Comparison of ENCODE assay signal across 1 cellular context in genomic region chr10:22133640-22134624, GRCh38.
A peak's percentile ranks its signal among the peaks of the same experiment; 100 is the strongest.
TF ChIP-seq lines count a peak whose summit lies in the region.

No MANE protein-coding gene starts in this region.

TF ChIP-seq in K562, 482 proteins besides CTCF, POLR2A, EP300 and RAD21 (continued from another document and continues in another):
- 0 out of 2 replicates have a peak, but pooled peaks have one; percentile 45 for TF ChIP-seq RHOXF2B (CRISPR knock-in tag; conservative IDR thresholded peaks at IDR 0.05)
- no peak for TF ChIP-seq SREBF2 (CRISPR knock-in tag; IDR thresholded peaks at IDR 0.05)
- TF ChIP-seq ZSCAN32 (CRISPR knock-in tag; IDR thresholded peaks at IDR 0.05), result no peak
- no peak for TF ChIP-seq RBM22 (IDR thresholded peaks at IDR 0.05; ENCODE audit: low read depth, low read length, poor library complexity, severe bottlenecking)
- TF ChIP-seq, protein P1, sequence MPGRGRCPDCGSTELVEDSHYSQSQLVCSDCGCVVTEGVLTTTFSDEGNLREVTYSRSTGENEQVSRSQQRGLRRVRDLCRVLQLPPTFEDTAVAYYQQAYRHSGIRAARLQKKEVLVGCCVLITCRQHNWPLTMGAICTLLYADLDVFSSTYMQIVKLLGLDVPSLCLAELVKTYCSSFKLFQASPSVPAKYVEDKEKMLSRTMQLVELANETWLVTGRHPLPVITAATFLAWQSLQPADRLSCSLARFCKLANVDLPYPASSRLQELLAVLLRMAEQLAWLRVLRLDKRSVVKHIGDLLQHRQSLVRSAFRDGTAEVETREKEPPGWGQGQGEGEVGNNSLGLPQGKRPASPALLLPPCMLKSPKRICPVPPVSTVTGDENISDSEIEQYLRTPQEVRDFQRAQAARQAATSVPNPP (IDR thresholded peaks at IDR 0.05; ENCODE audit: borderline replicate concordance, insufficient read depth, insufficient read length), result no peak
- TF ChIP-seq HDAC8 (tag; IDR thresholded peaks at IDR 0.05), result no peak
- 0 out of 2 replicates have a peak, but pooled peaks have one; percentile 81 for TF ChIP-seq DNMT1 (IDR thresholded peaks at IDR 0.05)
- no peak for TF ChIP-seq ZNF133 (CRISPR knock-in tag; IDR thresholded peaks at IDR 0.05)
- TF ChIP-seq, protein P2, sequence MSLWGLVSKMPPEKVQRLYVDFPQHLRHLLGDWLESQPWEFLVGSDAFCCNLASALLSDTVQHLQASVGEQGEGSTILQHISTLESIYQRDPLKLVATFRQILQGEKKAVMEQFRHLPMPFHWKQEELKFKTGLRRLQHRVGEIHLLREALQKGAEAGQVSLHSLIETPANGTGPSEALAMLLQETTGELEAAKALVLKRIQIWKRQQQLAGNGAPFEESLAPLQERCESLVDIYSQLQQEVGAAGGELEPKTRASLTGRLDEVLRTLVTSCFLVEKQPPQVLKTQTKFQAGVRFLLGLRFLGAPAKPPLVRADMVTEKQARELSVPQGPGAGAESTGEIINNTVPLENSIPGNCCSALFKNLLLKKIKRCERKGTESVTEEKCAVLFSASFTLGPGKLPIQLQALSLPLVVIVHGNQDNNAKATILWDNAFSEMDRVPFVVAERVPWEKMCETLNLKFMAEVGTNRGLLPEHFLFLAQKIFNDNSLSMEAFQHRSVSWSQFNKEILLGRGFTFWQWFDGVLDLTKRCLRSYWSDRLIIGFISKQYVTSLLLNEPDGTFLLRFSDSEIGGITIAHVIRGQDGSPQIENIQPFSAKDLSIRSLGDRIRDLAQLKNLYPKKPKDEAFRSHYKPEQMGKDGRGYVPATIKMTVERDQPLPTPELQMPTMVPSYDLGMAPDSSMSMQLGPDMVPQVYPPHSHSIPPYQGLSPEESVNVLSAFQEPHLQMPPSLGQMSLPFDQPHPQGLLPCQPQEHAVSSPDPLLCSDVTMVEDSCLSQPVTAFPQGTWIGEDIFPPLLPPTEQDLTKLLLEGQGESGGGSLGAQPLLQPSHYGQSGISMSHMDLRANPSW (CRISPR knock-in tag; IDR thresholded peaks at IDR 0.05), result no peak
- no peak for TF ChIP-seq ZNF408 (CRISPR knock-in tag; IDR thresholded peaks at IDR 0.05; ENCODE audit: low read depth)
- TF ChIP-seq HES1 (IDR thresholded peaks at IDR 0.05; ENCODE audit: low read depth), result peak; percentile 81
- 0 out of 2 replicates have a peak, but pooled peaks have one; percentile 12 for TF ChIP-seq ZBTB12 (CRISPR knock-in tag; IDR thresholded peaks at IDR 0.05)
- peak; percentile 5 for TF ChIP-seq HCFC1 (IDR thresholded peaks at IDR 0.05; ENCODE audit: low read depth, low read length)
- no peak for TF ChIP-seq SAFB2 (IDR thresholded peaks at IDR 0.05; ENCODE audit: borderline replicate concordance, low read depth, low read length, severe bottlenecking)
- no peak for TF ChIP-seq DIDO1 (tag; IDR thresholded peaks at IDR 0.05; ENCODE audit: low read depth)
- no peak for TF ChIP-seq PHF8 (IDR thresholded peaks at IDR 0.05; ENCODE audit: borderline replicate concordance, low read length)
- TF ChIP-seq ZBTB17 (CRISPR knock-in tag; IDR thresholded peaks at IDR 0.05), result peak; percentile 54; the same call in 1 of the 2 replicates
- no peak for TF ChIP-seq BRD4 (IDR thresholded peaks at IDR 0.05)
- no peak for TF ChIP-seq IRF1 (CRISPR knock-in tag; IDR thresholded peaks at IDR 0.05; ENCODE audit: borderline replicate concordance)
- peak; percentile 97 for TF ChIP-seq ZEB2 (IDR thresholded peaks at IDR 0.05)
- TF ChIP-seq ZNF217 (CRISPR knock-in tag; IDR thresholded peaks at IDR 0.05), result no peak
- TF ChIP-seq ZNF23 (CRISPR knock-in tag; IDR thresholded peaks at IDR 0.05), result no peak
- peak; percentile 41; the same call in 1 of the 2 replicates for TF ChIP-seq NR2C1 (IDR thresholded peaks at IDR 0.05)
- peak; percentile 66 for TF ChIP-seq NR2C1 (tag; IDR thresholded peaks at IDR 0.05)
- no peak for TF ChIP-seq ZNF785 (CRISPR knock-in tag; IDR thresholded peaks at IDR 0.05)
- no peak; the same call in none of the 2 replicates for TF ChIP-seq ETV1 (tag; conservative IDR thresholded peaks at IDR 0.05; ENCODE audit: low read depth)
- TF ChIP-seq, protein P3, sequence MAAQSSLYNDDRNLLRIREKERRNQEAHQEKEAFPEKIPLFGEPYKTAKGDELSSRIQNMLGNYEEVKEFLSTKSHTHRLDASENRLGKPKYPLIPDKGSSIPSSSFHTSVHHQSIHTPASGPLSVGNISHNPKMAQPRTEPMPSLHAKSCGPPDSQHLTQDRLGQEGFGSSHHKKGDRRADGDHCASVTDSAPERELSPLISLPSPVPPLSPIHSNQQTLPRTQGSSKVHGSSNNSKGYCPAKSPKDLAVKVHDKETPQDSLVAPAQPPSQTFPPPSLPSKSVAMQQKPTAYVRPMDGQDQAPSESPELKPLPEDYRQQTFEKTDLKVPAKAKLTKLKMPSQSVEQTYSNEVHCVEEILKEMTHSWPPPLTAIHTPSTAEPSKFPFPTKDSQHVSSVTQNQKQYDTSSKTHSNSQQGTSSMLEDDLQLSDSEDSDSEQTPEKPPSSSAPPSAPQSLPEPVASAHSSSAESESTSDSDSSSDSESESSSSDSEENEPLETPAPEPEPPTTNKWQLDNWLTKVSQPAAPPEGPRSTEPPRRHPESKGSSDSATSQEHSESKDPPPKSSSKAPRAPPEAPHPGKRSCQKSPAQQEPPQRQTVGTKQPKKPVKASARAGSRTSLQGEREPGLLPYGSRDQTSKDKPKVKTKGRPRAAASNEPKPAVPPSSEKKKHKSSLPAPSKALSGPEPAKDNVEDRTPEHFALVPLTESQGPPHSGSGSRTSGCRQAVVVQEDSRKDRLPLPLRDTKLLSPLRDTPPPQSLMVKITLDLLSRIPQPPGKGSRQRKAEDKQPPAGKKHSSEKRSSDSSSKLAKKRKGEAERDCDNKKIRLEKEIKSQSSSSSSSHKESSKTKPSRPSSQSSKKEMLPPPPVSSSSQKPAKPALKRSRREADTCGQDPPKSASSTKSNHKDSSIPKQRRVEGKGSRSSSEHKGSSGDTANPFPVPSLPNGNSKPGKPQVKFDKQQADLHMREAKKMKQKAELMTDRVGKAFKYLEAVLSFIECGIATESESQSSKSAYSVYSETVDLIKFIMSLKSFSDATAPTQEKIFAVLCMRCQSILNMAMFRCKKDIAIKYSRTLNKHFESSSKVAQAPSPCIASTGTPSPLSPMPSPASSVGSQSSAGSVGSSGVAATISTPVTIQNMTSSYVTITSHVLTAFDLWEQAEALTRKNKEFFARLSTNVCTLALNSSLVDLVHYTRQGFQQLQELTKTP (IDR thresholded peaks at IDR 0.05; ENCODE audit: low read depth in 1 of 2, partially characterized antibody in 2 of 2), result peak; percentile 66 to 86
- TF ChIP-seq ZNF764 (CRISPR knock-in tag; IDR thresholded peaks at IDR 0.05; ENCODE audit: low read depth), result no peak
- TF ChIP-seq, protein P4, sequence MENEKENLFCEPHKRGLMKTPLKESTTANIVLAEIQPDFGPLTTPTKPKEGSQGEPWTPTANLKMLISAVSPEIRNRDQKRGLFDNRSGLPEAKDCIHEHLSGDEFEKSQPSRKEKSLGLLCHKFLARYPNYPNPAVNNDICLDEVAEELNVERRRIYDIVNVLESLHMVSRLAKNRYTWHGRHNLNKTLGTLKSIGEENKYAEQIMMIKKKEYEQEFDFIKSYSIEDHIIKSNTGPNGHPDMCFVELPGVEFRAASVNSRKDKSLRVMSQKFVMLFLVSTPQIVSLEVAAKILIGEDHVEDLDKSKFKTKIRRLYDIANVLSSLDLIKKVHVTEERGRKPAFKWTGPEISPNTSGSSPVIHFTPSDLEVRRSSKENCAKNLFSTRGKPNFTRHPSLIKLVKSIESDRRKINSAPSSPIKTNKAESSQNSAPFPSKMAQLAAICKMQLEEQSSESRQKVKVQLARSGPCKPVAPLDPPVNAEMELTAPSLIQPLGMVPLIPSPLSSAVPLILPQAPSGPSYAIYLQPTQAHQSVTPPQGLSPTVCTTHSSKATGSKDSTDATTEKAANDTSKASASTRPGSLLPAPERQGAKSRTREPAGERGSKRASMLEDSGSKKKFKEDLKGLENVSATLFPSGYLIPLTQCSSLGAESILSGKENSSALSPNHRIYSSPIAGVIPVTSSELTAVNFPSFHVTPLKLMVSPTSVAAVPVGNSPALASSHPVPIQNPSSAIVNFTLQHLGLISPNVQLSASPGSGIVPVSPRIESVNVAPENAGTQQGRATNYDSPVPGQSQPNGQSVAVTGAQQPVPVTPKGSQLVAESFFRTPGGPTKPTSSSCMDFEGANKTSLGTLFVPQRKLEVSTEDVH (IDR thresholded peaks at IDR 0.05; ENCODE audit: low read depth, partially characterized antibody), result peak; percentile 65
- no peak for TF ChIP-seq ZNF212 (CRISPR knock-in tag; IDR thresholded peaks at IDR 0.05)
- TF ChIP-seq EGR1 (conservative IDR thresholded peaks at IDR 0.05), result no peak
- TF ChIP-seq ZNF239 (CRISPR knock-in tag; IDR thresholded peaks at IDR 0.05), result peak; percentile 33; the same call in 1 of the 2 replicates
- no peak for TF ChIP-seq GTF2E2 (tag; IDR thresholded peaks at IDR 0.05)
- no peak for TF ChIP-seq ZNF197 (CRISPR knock-in tag; IDR thresholded peaks at IDR 0.05; ENCODE audit: low read depth)
